In the genomic region with DNA sequence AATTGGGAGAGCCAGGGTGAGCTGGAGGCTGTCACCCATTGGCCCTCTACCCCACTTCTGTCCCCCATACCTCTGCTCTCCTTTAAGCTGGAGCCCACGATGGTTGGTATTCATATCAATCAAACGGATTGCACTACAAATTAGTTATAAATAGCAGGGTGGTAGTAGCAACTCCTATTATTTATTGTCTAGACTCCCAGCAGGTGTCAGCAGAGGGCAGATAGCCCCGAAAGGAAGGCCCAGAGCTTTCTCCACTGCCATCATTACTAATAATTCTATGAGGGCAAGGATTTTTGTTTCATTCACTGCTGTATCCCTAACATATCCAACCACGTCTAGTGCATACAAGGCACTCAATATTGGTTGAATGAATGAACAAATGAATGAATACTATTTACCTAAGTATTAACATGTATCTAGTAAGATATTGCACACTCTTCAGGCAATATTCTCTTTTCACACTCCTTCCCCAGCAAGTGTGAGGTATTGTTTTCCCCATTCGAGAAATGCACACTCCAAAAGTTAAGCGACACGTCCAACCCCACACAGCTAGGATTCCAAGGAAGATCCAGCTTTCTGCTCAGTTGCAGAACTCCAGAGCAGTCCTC, we compare ENCODE assay signal across 1 cellular context.
TF ChIP-seq lines count a peak whose summit lies in the region.

No MANE protein-coding gene starts in this region.

TF ChIP-seq in HCT116, 20 proteins besides CTCF, POLR2A, EP300 and RAD21 (continued from another document):
- TF ChIP-seq, protein P1, sequence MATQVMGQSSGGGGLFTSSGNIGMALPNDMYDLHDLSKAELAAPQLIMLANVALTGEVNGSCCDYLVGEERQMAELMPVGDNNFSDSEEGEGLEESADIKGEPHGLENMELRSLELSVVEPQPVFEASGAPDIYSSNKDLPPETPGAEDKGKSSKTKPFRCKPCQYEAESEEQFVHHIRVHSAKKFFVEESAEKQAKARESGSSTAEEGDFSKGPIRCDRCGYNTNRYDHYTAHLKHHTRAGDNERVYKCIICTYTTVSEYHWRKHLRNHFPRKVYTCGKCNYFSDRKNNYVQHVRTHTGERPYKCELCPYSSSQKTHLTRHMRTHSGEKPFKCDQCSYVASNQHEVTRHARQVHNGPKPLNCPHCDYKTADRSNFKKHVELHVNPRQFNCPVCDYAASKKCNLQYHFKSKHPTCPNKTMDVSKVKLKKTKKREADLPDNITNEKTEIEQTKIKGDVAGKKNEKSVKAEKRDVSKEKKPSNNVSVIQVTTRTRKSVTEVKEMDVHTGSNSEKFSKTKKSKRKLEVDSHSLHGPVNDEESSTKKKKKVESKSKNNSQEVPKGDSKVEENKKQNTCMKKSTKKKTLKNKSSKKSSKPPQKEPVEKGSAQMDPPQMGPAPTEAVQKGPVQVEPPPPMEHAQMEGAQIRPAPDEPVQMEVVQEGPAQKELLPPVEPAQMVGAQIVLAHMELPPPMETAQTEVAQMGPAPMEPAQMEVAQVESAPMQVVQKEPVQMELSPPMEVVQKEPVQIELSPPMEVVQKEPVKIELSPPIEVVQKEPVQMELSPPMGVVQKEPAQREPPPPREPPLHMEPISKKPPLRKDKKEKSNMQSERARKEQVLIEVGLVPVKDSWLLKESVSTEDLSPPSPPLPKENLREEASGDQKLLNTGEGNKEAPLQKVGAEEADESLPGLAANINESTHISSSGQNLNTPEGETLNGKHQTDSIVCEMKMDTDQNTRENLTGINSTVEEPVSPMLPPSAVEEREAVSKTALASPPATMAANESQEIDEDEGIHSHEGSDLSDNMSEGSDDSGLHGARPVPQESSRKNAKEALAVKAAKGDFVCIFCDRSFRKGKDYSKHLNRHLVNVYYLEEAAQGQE (IDR thresholded peaks at IDR 0.05; ENCODE audit: low read depth), result no peak
- TF ChIP-seq EGR1 (IDR thresholded peaks at IDR 0.05; ENCODE audit: low read depth), result no peak
- no peak for TF ChIP-seq TCF7L2 (IDR thresholded peaks at IDR 0.05; ENCODE audit: borderline replicate concordance, extremely low read depth, insufficient read depth, insufficient read length)
- TF ChIP-seq CBX3 (IDR thresholded peaks at IDR 0.05; ENCODE audit: low read depth), result no peak
